In the genomic region with DNA sequence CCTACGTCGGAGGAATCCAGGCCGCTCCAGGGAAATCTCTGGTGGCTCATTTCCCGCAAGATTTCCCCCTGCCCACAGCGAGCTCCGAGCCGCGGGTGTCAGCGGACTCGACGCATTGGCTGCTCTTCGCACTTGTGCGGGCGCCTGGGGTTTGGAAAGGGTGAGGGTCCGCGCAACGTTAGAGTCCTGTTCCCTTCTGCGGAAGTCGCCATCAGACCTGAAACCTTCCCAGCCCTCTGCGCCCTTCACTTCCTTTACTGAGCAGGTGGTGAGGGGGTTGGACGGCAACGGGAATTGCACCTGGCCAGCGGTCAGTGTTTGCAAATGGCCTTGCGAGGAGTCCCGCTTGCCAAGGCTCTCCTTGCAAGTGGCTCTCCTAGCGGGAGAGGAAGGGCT, we compare ENCODE assay signal across 18 cellular contexts. TPM values are rescaled to one million over a fixed set of nuclear protein-coding genes. Genes with fewer than 3 reads are reported as not detected.
DNase-seq lines count a peak whose midpoint lies in the region; ATAC-seq, FAIRE-seq and TF ChIP-seq lines count a peak whose summit lies in the region.
"Had no signal": no experiment of that assay in that cellular context is flagged by ENCODE, and none has a peak within 500 bp of the region (broad histone marks: within the 10 kb centered on the region; RNA-seq: fewer than 3 reads in every experiment).

No MANE protein-coding gene starts in this region.

- no peaks in the 10 kb centered on the region for H3K9me3 ChIP-seq in iPS DF 6.9 (ENCODE audit: control insufficient read depth, insufficient read depth, low read length)
- no peaks in the 10 kb centered on the region for H3K9me3 ChIP-seq in neural progenitor cell (ENCODE audit: low read depth)
- H3K9me3 ChIP-seq in effector memory CD4-positive, alpha-beta T cell (ENCODE audit: control insufficient read depth, low read length) = no peaks in the 10 kb centered on the region
- H3K9me3 ChIP-seq: MG63 had no signal

- peaks cover 3% of the 10 kb centered on the region for H3F3A ChIP-seq in neural progenitor cell (ENCODE audit: low read depth)

- peak; percentile 50 for DNase-seq in activated CD4-positive, alpha-beta T cell treated with anti-CD3 and anti-CD28 coated beads, Interleukin-2, amount 10 ng/mL, durations not matched to agents 24 days and 14 days
- DNase-seq in activated CD4-positive, alpha-beta T cell treated with anti-CD3 and anti-CD28 coated beads for 36 hours = no peak
- DNase-seq in iPS DF 6.9 (ENCODE audit: low read depth, low spot score) = no peak
- DNase-seq in neural progenitor cell (ENCODE audit: low spot score) = no peak
- no peak for DNase-seq in NCI-H446 (lab: John Stamatoyannopoulos, UW)
- DNase-seq in activated CD4-positive, CD25-positive, alpha-beta regulatory T cell treated with anti-CD3 and anti-CD28 coated beads, Interleukin-2, amount 50 U/mL, for 72 hours = no peak
- no peak for DNase-seq in HTR-8/SVneo (ENCODE audit: insufficient read length, low spot score)
- no peak for DNase-seq in effector memory CD4-positive, alpha-beta T cell
- DNase-seq: MG63, NCI-H1105 treated with DMSO at 0.1 percent for 48 hours, NCI-H187, NCI-H446 treated with DMSO at 0.1 percent for 48 hours, SIG-M5 had no signal

- no peak overlapping the region for H3K27ac ChIP-seq in iPS DF 6.9 (ENCODE audit: low read length)
- no peak overlapping the region for H3K27ac ChIP-seq in neural progenitor cell
- H3K27ac ChIP-seq in effector memory CD4-positive, alpha-beta T cell (ENCODE audit: insufficient read depth, low read length, poor library complexity, severe bottlenecking) = no peak overlapping the region
- H3K27ac ChIP-seq: BLaER1 treated with 17β-estradiol and CSF1 and Interleukin-3, amounts not matched to agents 10 nM and 100 nM; KMS-11 had no signal

- H3K4me3 Mint-ChIP-seq in activated CD4-positive, alpha-beta T cell treated with anti-CD3 and anti-CD28 coated beads, Interleukin-2, amount 10 ng/mL, durations not matched to agents 24 days and 14 days = no peak overlapping the region
- H3K4me3 Mint-ChIP-seq in activated CD4-positive, alpha-beta T cell treated with anti-CD3 and anti-CD28 coated beads for 36 hours = no peak overlapping the region
- no peak overlapping the region for H3K4me3 Mint-ChIP-seq in neural progenitor cell

- FAIRE-seq in HTR-8/SVneo (lab: Jason Lieb, UNC) = no peak

- H2AFZ ChIP-seq in neural progenitor cell (replicated peaks) = peak overlapping the region; percentile 60

- TF ChIP-seq CTCF in neural progenitor cell (IDR thresholded peaks at IDR 0.05) = no peak

- POLR2A ChIA-PET in activated CD4-positive, alpha-beta T cell treated with anti-CD3 and anti-CD28 coated beads for 36 hours (lab: Charles Lee) = no interaction called here

- intact Hi-C loops in activated CD4-positive, alpha-beta T cell treated with anti-CD3 and anti-CD28 coated beads, Interleukin-2, amount 10 ng/mL, durations not matched to agents 24 days and 14 days (cut with micrococcal nuclease) = loop anchor here (5.0 kb wide), 1 partner anchor 317 kb away; a partner anchor contains a TSS
- intact Hi-C loops in activated CD4-positive, alpha-beta T cell treated with anti-CD3 and anti-CD28 coated beads for 36 hours (cut with DNase I, micrococcal nuclease) = no loop called here

- ATAC-seq in activated CD4-positive, alpha-beta T cell treated with anti-CD3 and anti-CD28 coated beads for 36 hours = no peak

- peaks cover 69% of the 10 kb centered on the region for H3K27me3 Mint-ChIP-seq in activated CD4-positive, alpha-beta T cell treated with anti-CD3 and anti-CD28 coated beads, Interleukin-2, amount 10 ng/mL, durations not matched to agents 24 days and 14 days
- H3K27me3 Mint-ChIP-seq in activated CD4-positive, alpha-beta T cell treated with anti-CD3 and anti-CD28 coated beads for 36 hours = peaks cover 62% of the 10 kb centered on the region
- H3K27me3 Mint-ChIP-seq in neural progenitor cell (ENCODE audit: insufficient read depth, low read depth) = peaks cover 78% of the 10 kb centered on the region

- no peak overlapping the region for H3K27ac Mint-ChIP-seq in activated CD4-positive, alpha-beta T cell treated with anti-CD3 and anti-CD28 coated beads, Interleukin-2, amount 10 ng/mL, durations not matched to agents 24 days and 14 days
- no peak overlapping the region for H3K27ac Mint-ChIP-seq in activated CD4-positive, alpha-beta T cell treated with anti-CD3 and anti-CD28 coated beads for 36 hours
- no peak overlapping the region for H3K27ac Mint-ChIP-seq in neural progenitor cell

- H3K9ac ChIP-seq in neural progenitor cell = no peak overlapping the region
- H3K9ac ChIP-seq: BLaER1 treated with 17β-estradiol and CSF1 and Interleukin-3, amounts not matched to agents 10 nM and 100 nM; KMS-11 had no signal

- no CpG with 5 or more reads among the region's 26 CpGs for WGBS in iPS DF 6.9 (ENCODE audit: insufficient coverage, insufficient read length)

- H3K36me3 Mint-ChIP-seq in activated CD4-positive, alpha-beta T cell treated with anti-CD3 and anti-CD28 coated beads, Interleukin-2, amount 10 ng/mL, durations not matched to agents 24 days and 14 days (ENCODE audit: low read depth) = no peaks in the 10 kb centered on the region
- no peaks in the 10 kb centered on the region for H3K36me3 Mint-ChIP-seq in activated CD4-positive, alpha-beta T cell treated with anti-CD3 and anti-CD28 coated beads for 36 hours (ENCODE audit: low read depth)
- no peaks in the 10 kb centered on the region for H3K36me3 Mint-ChIP-seq in neural progenitor cell

- peaks cover 82% of the 10 kb centered on the region for H4K20me1 ChIP-seq in neural progenitor cell (ENCODE audit: low read depth)
- H4K20me1 ChIP-seq: BLaER1 treated with 17β-estradiol and CSF1 and Interleukin-3, amounts not matched to agents 10 nM and 100 nM had no signal

- H3K4me1 ChIP-seq in iPS DF 6.9 (ENCODE audit: control insufficient read depth, insufficient read depth, low read length) = peaks cover 1% of the 10 kb centered on the region; the same call in 1 of the 2 replicates
- H3K4me1 ChIP-seq in neural progenitor cell = no peaks in the 10 kb centered on the region
- no peaks in the 10 kb centered on the region for H3K4me1 ChIP-seq in effector memory CD4-positive, alpha-beta T cell (ENCODE audit: control insufficient read depth, insufficient read depth, low read length, poor library complexity, severe bottlenecking)
- H3K4me1 ChIP-seq: BLaER1 treated with 17β-estradiol and CSF1 and Interleukin-3, amounts not matched to agents 10 nM and 100 nM had no signal

- H3K4me2 ChIP-seq in neural progenitor cell = peak overlapping the region; percentile 59
- H3K4me2 ChIP-seq: BLaER1 treated with 17β-estradiol and CSF1 and Interleukin-3, amounts not matched to agents 10 nM and 100 nM; KMS-11 had no signal

- H3K27me3 ChIP-seq in iPS DF 6.9 (ENCODE audit: control insufficient read depth, insufficient read depth, low read length) (peaks cover 73% of the 10 kb centered on the region), neural progenitor cell (peaks cover 100% of the 10 kb centered on the region)
- H3K27me3 ChIP-seq in effector memory CD4-positive, alpha-beta T cell (replicated peaks; ENCODE audit: control insufficient read depth, insufficient read depth, low read length, poor library complexity, severe bottlenecking) = peaks cover 21% of the 10 kb centered on the region
- H3K27me3 ChIP-seq: MG63 had no signal

- no peaks in the 10 kb centered on the region for H3K9me3 Mint-ChIP-seq in activated CD4-positive, alpha-beta T cell treated with anti-CD3 and anti-CD28 coated beads, Interleukin-2, amount 10 ng/mL, durations not matched to agents 24 days and 14 days
- no peaks in the 10 kb centered on the region for H3K9me3 Mint-ChIP-seq in activated CD4-positive, alpha-beta T cell treated with anti-CD3 and anti-CD28 coated beads for 36 hours (ENCODE audit: low read depth)
- no peaks in the 10 kb centered on the region for H3K9me3 Mint-ChIP-seq in neural progenitor cell

- H3K4me3 ChIP-seq in iPS DF 6.9 (ENCODE audit: low read length) = peak overlapping the region; percentile 5; the same call in 1 of the 2 replicates
- peak overlapping the region; percentile 24 for H3K4me3 ChIP-seq in neural progenitor cell
- no peak overlapping the region for H3K4me3 ChIP-seq in effector memory CD4-positive, alpha-beta T cell (ENCODE audit: insufficient read depth, low read depth, low read length, poor library complexity, severe bottlenecking)
- H3K4me3 ChIP-seq: BLaER1 treated with 17β-estradiol and CSF1 and Interleukin-3, amounts not matched to agents 10 nM and 100 nM; MG63 had no signal

- no peaks in the 10 kb centered on the region for H3K79me2 ChIP-seq in neural progenitor cell (ENCODE audit: low read depth)

- H3K4me1 Mint-ChIP-seq in activated CD4-positive, alpha-beta T cell treated with anti-CD3 and anti-CD28 coated beads, Interleukin-2, amount 10 ng/mL, durations not matched to agents 24 days and 14 days = no peaks in the 10 kb centered on the region
- H3K4me1 Mint-ChIP-seq in activated CD4-positive, alpha-beta T cell treated with anti-CD3 and anti-CD28 coated beads for 36 hours = no peaks in the 10 kb centered on the region
- H3K4me1 Mint-ChIP-seq in neural progenitor cell = no peaks in the 10 kb centered on the region

- CTCF ChIA-PET in activated CD4-positive, alpha-beta T cell treated with anti-CD3 and anti-CD28 coated beads for 36 hours (lab: Charles Lee) = no interaction called here

- H3K36me3 ChIP-seq in iPS DF 6.9 (ENCODE audit: control insufficient read depth, insufficient read depth, low read length) = no peaks in the 10 kb centered on the region
- H3K36me3 ChIP-seq in neural progenitor cell = no peaks in the 10 kb centered on the region
- H3K36me3 ChIP-seq in effector memory CD4-positive, alpha-beta T cell (ENCODE audit: control insufficient read depth, insufficient read depth, low read length) = no peaks in the 10 kb centered on the region
- H3K36me3 ChIP-seq: BLaER1 treated with 17β-estradiol and CSF1 and Interleukin-3, amounts not matched to agents 10 nM and 100 nM; MG63 had no signal

RNA-seq across cellular contexts. Expression of a gene that starts 8.4 kb away (rescaled TPM):
- not detected in 2 replicates for total RNA-seq in activated CD4-positive, alpha-beta T cell treated with anti-CD3 and anti-CD28 coated beads, Interleukin-2, amount 10 ng/mL, durations not matched to agents 24 days and 14 days
- total RNA-seq in activated CD4-positive, alpha-beta T cell treated with anti-CD3 and anti-CD28 coated beads for 36 hours = not detected
- total RNA-seq in neural progenitor cell (ENCODE audit: low replicate concordance) = not detected in 2 replicates
- total RNA-seq: A172, HT1080, RPMI7951 had no signal
